Comparison of ENCODE assay signal across 9 cellular contexts in the genomic region with DNA sequence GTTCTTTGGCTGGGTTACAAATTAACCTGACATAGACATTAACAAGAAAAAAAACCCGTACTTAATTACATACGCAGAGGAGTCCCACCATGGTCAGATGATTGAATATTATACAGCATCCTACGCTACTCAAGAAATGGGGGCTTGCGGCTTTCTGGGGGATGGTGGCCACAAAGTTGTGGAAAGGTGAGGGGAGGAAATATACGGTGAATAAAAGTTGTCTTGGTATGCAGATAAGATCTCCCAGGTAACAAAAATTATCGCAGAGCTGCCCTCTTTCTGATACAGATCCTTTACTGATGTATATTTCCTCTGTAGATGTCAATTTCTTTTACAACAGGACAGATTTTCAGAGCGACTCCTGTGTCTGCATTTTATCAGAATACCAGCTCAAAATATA. TPM values are rescaled to one million over a fixed set of nuclear protein-coding genes. Genes with fewer than 3 reads are reported as not detected.
A peak's percentile ranks its signal among the peaks of the same experiment; 100 is the strongest.
DNase-seq lines count a peak whose midpoint lies in the region; ATAC-seq, FAIRE-seq and TF ChIP-seq lines count a peak whose summit lies in the region.
"Had no signal": no experiment of that assay in that cellular context is flagged by ENCODE, and none has a peak within 500 bp of the region (broad histone marks: within the 10 kb centered on the region; RNA-seq: fewer than 3 reads in every experiment).

No MANE protein-coding gene starts in this region.

- H3K27me3 ChIP-seq in K562 (ENCODE audit: control insufficient read depth in 2 of 2, insufficient read depth in 2 of 2, low read length in 2 of 2) (no peaks in the 10 kb centered on the region), lung (ENCODE audit: control insufficient read depth, insufficient read depth) (no peaks in the 10 kb centered on the region)

- no peak for TF ChIP-seq POLR2A in K562 (conservative IDR thresholded peaks at IDR 0.05)
- TF ChIP-seq POLR2A in GM18505 (IDR thresholded peaks at IDR 0.05; ENCODE audit: borderline replicate concordance, extremely low read depth, insufficient read depth, insufficient read length), result no peak

- H3K36me3 Mint-ChIP-seq in activated naive CD4-positive, alpha-beta T cell treated with anti-CD3 and anti-CD28 coated beads, Interleukin-2, amount 10 ng/mL, durations not matched to agents 7 days and 5 days, result peaks cover 31% of the 10 kb centered on the region
- peaks cover 17% of the 10 kb centered on the region for H3K36me3 Mint-ChIP-seq in type B pancreatic cell

- H3K4me1 ChIP-seq in K562 (replicated peaks in 1 of 2; ENCODE audit: control insufficient read depth in 2 of 2, insufficient read depth in 2 of 2, low read length in 2 of 2) (peaks cover 3 to 10% of the 10 kb centered on the region in 2 experiments; a peak in 4 of 5 replicates), lung (ENCODE audit: control insufficient read depth in 2 of 2, insufficient read depth in 2 of 2, low read length in 2 of 2) (peaks cover 7 to 8% of the 10 kb centered on the region in 2 donors)

- peaks cover 99% of the 10 kb centered on the region for H3K79me2 ChIP-seq in K562 (ENCODE audit: control insufficient read depth, insufficient read depth, low read length)

- H3K27me3 Mint-ChIP-seq in activated naive CD4-positive, alpha-beta T cell treated with anti-CD3 and anti-CD28 coated beads, Interleukin-2, amount 10 ng/mL, durations not matched to agents 7 days and 5 days, result peaks cover 5% of the 10 kb centered on the region
- no peaks in the 10 kb centered on the region for H3K27me3 Mint-ChIP-seq in type B pancreatic cell

- H3K4me3 Mint-ChIP-seq in activated naive CD4-positive, alpha-beta T cell treated with anti-CD3 and anti-CD28 coated beads, Interleukin-2, amount 10 ng/mL, durations not matched to agents 7 days and 5 days, result peak overlapping the region; percentile 87
- peak overlapping the region; percentile 98 for H3K4me3 Mint-ChIP-seq in type B pancreatic cell

- H3K9me3 Mint-ChIP-seq in activated naive CD4-positive, alpha-beta T cell treated with anti-CD3 and anti-CD28 coated beads, Interleukin-2, amount 10 ng/mL, durations not matched to agents 7 days and 5 days, result no peaks in the 10 kb centered on the region
- H3K9me3 Mint-ChIP-seq in type B pancreatic cell, result no peaks in the 10 kb centered on the region

- no peak for FAIRE-seq in K562 (lab: Jason Lieb, UNC)

- intact Hi-C loops in K562 (cut with micrococcal nuclease), result loop anchor here (2.0 to 10.0 kb wide), 4 partner anchors 175 to 783 kb away; a partner anchor contains a TSS

- no peak for TF ChIP-seq RAD21 in K562 (CRISPR knock-in tag; conservative IDR thresholded peaks at IDR 0.05 in 1 of 2, IDR thresholded peaks at IDR 0.05 in 1 of 2)

- peaks cover 54% of the 10 kb centered on the region for H3K36me3 ChIP-seq in K562 (ENCODE audit: control insufficient read depth, insufficient read depth, low read length)
- H3K36me3 ChIP-seq in lung (ENCODE audit: control insufficient read depth in 2 of 2, insufficient read depth in 2 of 2, low read length in 2 of 2), result peaks cover 0 to 4% of the 10 kb centered on the region in 2 donors

- no peak for ATAC-seq in K562
- ATAC-seq in lung (ENCODE audit: insufficient read depth, low FRiP score), result no peak
- ATAC-seq in GM18505 (IDR thresholded peaks at IDR 0.05; ENCODE audit: unreplicated experiment), result no peak

- CTCF ChIA-PET in activated naive CD4-positive, alpha-beta T cell treated with anti-CD3 and anti-CD28 coated beads, Interleukin-2, amount 10 ng/mL, durations not matched to agents 7 days and 5 days (lab: Charles Lee), result interaction anchor here (0.7 to 4.0 kb wide), 8 partner anchors 9 to 302 kb away, joined by 3 to 21 read pairs (median 4); a partner anchor contains a TSS
- CTCF ChIA-PET in K562 (lab: Yijun Ruan, JAX; ENCODE audit: low intra/inter-chr PET ratio), result interaction anchor here (2.4 kb wide), 1 partner anchor 260 kb away, joined by 7 read pairs; no protein-coding TSS in a partner anchor

- no peak for TF ChIP-seq EP300 in K562 (IDR thresholded peaks at IDR 0.05; ENCODE audit: low read length)

- H3K9ac ChIP-seq in K562 (ENCODE audit: insufficient read depth in 1 of 2, low read depth in 2 of 2, low read length in 2 of 2), result peak overlapping the region; percentile 30 to 97

- H2AFZ ChIP-seq in K562 (ENCODE audit: low read depth, low read length), result peak overlapping the region; percentile 90; the same call in 1 of the 2 replicates

- peak; percentile 24 for DNase-seq in activated naive CD4-positive, alpha-beta T cell treated with anti-CD3 and anti-CD28 coated beads, Interleukin-2, amount 10 ng/mL, durations not matched to agents 7 days and 5 days
- no peak for DNase-seq in activated naive CD4-positive, alpha-beta T cell treated with Interleukin-2 at 50 U/mL for 16 hours
- peak in 1 of 4 experiments; percentile 9 for DNase-seq in K562 (ENCODE audit: extremely low read depth in 1 of 4, low spot score in 3 of 4)
- no peak for DNase-seq in lung (ENCODE audit: low spot score)
- DNase-seq in type B pancreatic cell (ENCODE audit: extremely low spot score, unreplicated experiment), result no peak
- DNase-seq in DMS153 (lab: John Stamatoyannopoulos, UW), result no peak
- DNase-seq in KG1 (lab: John Stamatoyannopoulos, UW), result no peak

- WGBS in K562 (ENCODE audit: insufficient coverage, low coverage, missing lambda C conversion rate), result 1% methylated on average over 7 of the region's 7 CpGs
- WGBS in lung, 2 donors, result 2 to 3% methylated on average over 7 of the region's 7 CpGs

- in situ Hi-C loops in K562 (cut with MboI), result loop anchor here (10.0 kb wide), 1 partner anchor 245 kb away; no protein-coding TSS in a partner anchor

- POLR2A ChIA-PET in K562 (lab: Yijun Ruan, JAX), result interaction anchor here (0.6 to 1.7 kb wide), 10 partner anchors 9 to 298 kb away, joined by 3 to 10 read pairs (median 4); a partner anchor contains a TSS

- peaks cover 11% of the 10 kb centered on the region for H4K20me1 ChIP-seq in K562 (replicated peaks; ENCODE audit: control insufficient read depth, insufficient read depth, low read length)

- peak overlapping the region; percentile 83 for H3K4me2 ChIP-seq in K562 (ENCODE audit: insufficient read depth, low read length)

- peaks cover 54% of the 10 kb centered on the region for H3K4me1 Mint-ChIP-seq in activated naive CD4-positive, alpha-beta T cell treated with anti-CD3 and anti-CD28 coated beads, Interleukin-2, amount 10 ng/mL, durations not matched to agents 7 days and 5 days
- peaks cover 30% of the 10 kb centered on the region for H3K4me1 Mint-ChIP-seq in type B pancreatic cell (ENCODE audit: unreplicated experiment)

- no peaks in the 10 kb centered on the region for H3K9me1 ChIP-seq in K562 (ENCODE audit: control insufficient read depth, insufficient read depth, low read length)

- peak overlapping the region; percentile 96 for H3K27ac ChIP-seq in K562 (ENCODE audit: extremely low read depth, low read depth, low read length)
- H3K27ac ChIP-seq in lung (ENCODE audit: low read depth in 1 of 2, low read length in 1 of 2), result peak overlapping the region in 1 of 2 donors; percentile 55

- TF ChIP-seq CTCF in K562 (IDR thresholded peaks at IDR 0.05 in 2 of 3, conservative IDR thresholded peaks at IDR 0.05 in 1 of 3; ENCODE audit: insufficient read depth in 2 of 3, low read depth in 1 of 3, low read length in 3 of 3) (no peak), lung (IDR thresholded peaks at IDR 0.05; ENCODE audit: control extremely low read depth, extremely low read depth) (no peak), type B pancreatic cell (conservative IDR thresholded peaks at IDR 0.05) (no peak)

- no peaks in the 10 kb centered on the region for H3K9me3 ChIP-seq in K562 (replicated peaks; ENCODE audit: control insufficient read depth, insufficient read depth, low read depth, low read length)
- H3K9me3 ChIP-seq in lung (ENCODE audit: control insufficient read depth in 2 of 2, insufficient read depth in 1 of 2, low read length in 1 of 2), result peaks cover 0 to 3% of the 10 kb centered on the region in 2 donors

- no TSS peak for BruUV-seq in K562 (replicated peaks; lab: Mats Ljungman, UMichigan)

- peak overlapping the region; percentile 65 for H3K4me3 ChIP-seq in K562
- peak overlapping the region; percentile 38 for H3K4me3 ChIP-seq in lung

- peak overlapping the region; percentile 97 for H3K27ac Mint-ChIP-seq in activated naive CD4-positive, alpha-beta T cell treated with anti-CD3 and anti-CD28 coated beads, Interleukin-2, amount 10 ng/mL, durations not matched to agents 7 days and 5 days
- peak overlapping the region; percentile 99 for H3K27ac Mint-ChIP-seq in type B pancreatic cell

RNA-seq across cellular contexts. Expression of a gene that starts 0.9 kb away (rescaled TPM):
- 66.5 and 95.8 TPM in 2 replicates for total RNA-seq in K562 (2011; cell fraction: chromatin; rRNA removed; ENCODE audit: low replicate concordance)
- 40.5 and 45.7 TPM in 2 replicates for total RNA-seq in K562 (2011; cell fraction: nucleolus; rRNA removed)
- 69.2 and 104 TPM in 2 replicates for total RNA-seq in K562 (2011; cell fraction: nucleoplasm; rRNA removed)
- total RNA-seq in K562 (2014; rRNA removed) (69.3 and 76.5 TPM in 2 replicates), K562 (2014; rRNA removed; fragmentation: Illumina TruSeq; extraction: Trizol) (67.8 and 77.4 TPM in 2 replicates), K562 (2015; rRNA removed; fragmentation: Illumina TruSeq; extraction: Trizol) (62.8 and 71.8 TPM in 2 replicates), K562 (2021) (77.5 and 82.8 TPM in 2 replicates), lung (10 to 100 TPM; 24.3 to 37.9 TPM), type B pancreatic cell (ENCODE audit: low replicate concordance) (58.2 and 63.7 TPM in 2 replicates)
- polyA plus RNA-seq in K562 (2011; rRNA removed) (81.6 and 84.1 TPM in 2 replicates), K562 (2014; fragmentation: Illumina TruSeq; extraction: Trizol) (58.0 and 68.3 TPM in 2 replicates), K562 (2014; fragmentation: Nextera tagmentation; extraction: Ambion mirVana) (10 to 100 TPM; 20.5 to 23.8 TPM), K562 (2014; rRNA removed) (48.8 and 49.5 TPM in 2 replicates), lung (10 to 100 TPM in 1 of 2 donors, 1 to 10 TPM in 1; 7.1 to 10.4 TPM)
- polyA plus RNA-seq in K562 (2011; cell fraction: cytosol; rRNA removed), result 33.8 and 46.6 TPM in 2 replicates
- 68.6 and 69.7 TPM in 2 replicates for polyA plus RNA-seq in K562 (2011; cell fraction: nucleus; rRNA removed)
- 36.6 and 44.9 TPM in 2 replicates for polyA plus RNA-seq in K562 (2012)
- polyA minus RNA-seq in K562 (2011; rRNA and poly(A)+ RNA removed), result 77.5 and 80.3 TPM in 2 replicates
- 53.7 and 54.0 TPM in 2 replicates for polyA minus RNA-seq in K562 (2011; cell fraction: cytosol; rRNA and poly(A)+ RNA removed)
- 35.4 and 53.0 TPM in 2 replicates for polyA minus RNA-seq in K562 (2011; cell fraction: nucleus; rRNA and poly(A)+ RNA removed)

RNA-seq across cellular contexts. Expression of a gene that starts 1.1 kb away (rescaled TPM):
- 53.0 and 175 TPM in 2 replicates for total RNA-seq in K562 (2011; cell fraction: chromatin; rRNA removed; ENCODE audit: low replicate concordance)
- total RNA-seq in K562 (2011; cell fraction: nucleolus; rRNA removed), result 22.2 and 24.9 TPM in 2 replicates
- 39.8 and 43.6 TPM in 2 replicates for total RNA-seq in K562 (2011; cell fraction: nucleoplasm; rRNA removed)
- total RNA-seq in K562 (2014; rRNA removed) (53.0 and 56.6 TPM in 2 replicates), K562 (2014; rRNA removed; fragmentation: Illumina TruSeq; extraction: Trizol) (102 and 119 TPM in 2 replicates), K562 (2015; rRNA removed; fragmentation: Illumina TruSeq; extraction: Trizol) (74.8 and 76.7 TPM in 2 replicates), K562 (2021) (72.9 and 73.4 TPM in 2 replicates), lung (1 to 10 TPM in 1 of 2 donors, under 1 TPM in 1; 0.77 to 6.0 TPM), type B pancreatic cell (ENCODE audit: low replicate concordance) (11.8 and 46.0 TPM in 2 replicates)
- polyA plus RNA-seq in K562 (2011; rRNA removed) (62.8 and 102 TPM in 2 replicates), K562 (2014; fragmentation: Illumina TruSeq; extraction: Trizol) (62.8 and 65.3 TPM in 2 replicates), K562 (2014; fragmentation: Nextera tagmentation; extraction: Ambion mirVana) (10 to 100 TPM; 25.6 to 30.5 TPM), K562 (2014; rRNA removed) (55.6 and 63.4 TPM in 2 replicates), lung (1 to 10 TPM in 1 of 2 donors, under 1 TPM in 1; 0.73 to 1.6 TPM)
- polyA plus RNA-seq in K562 (2011; cell fraction: cytosol; rRNA removed), result 12.7 and 24.5 TPM in 2 replicates
- polyA plus RNA-seq in K562 (2011; cell fraction: nucleus; rRNA removed), result 43.1 and 68.4 TPM in 2 replicates
- polyA plus RNA-seq in K562 (2012), result 50.5 and 51.2 TPM in 2 replicates
- polyA minus RNA-seq in K562 (2011; rRNA and poly(A)+ RNA removed), result 122 and 127 TPM in 2 replicates
- 23.3 and 38.6 TPM in 2 replicates for polyA minus RNA-seq in K562 (2011; cell fraction: cytosol; rRNA and poly(A)+ RNA removed)
- 47.9 and 83.9 TPM in 2 replicates for polyA minus RNA-seq in K562 (2011; cell fraction: nucleus; rRNA and poly(A)+ RNA removed)

RNA-seq across cellular contexts. Expression of a gene that starts 28.2 kb away (rescaled TPM):
- not detected in 2 replicates for total RNA-seq in K562 (2011; cell fraction: chromatin; rRNA removed; ENCODE audit: low replicate concordance)
- not detected in 2 replicates for total RNA-seq in K562 (2011; cell fraction: nucleolus; rRNA removed)
- not detected in 2 replicates for total RNA-seq in K562 (2011; cell fraction: nucleoplasm; rRNA removed)
- total RNA-seq in K562 (2014; rRNA removed) (0.04 TPM in 1 of 2 replicates, not detected in the other), K562 (2014; rRNA removed; fragmentation: Illumina TruSeq; extraction: Trizol) (not detected in 2 replicates), K562 (2015; rRNA removed; fragmentation: Illumina TruSeq; extraction: Trizol) (not detected in 2 replicates), K562 (2021) (not detected in 2 replicates), lung (under 1 TPM; 0.09 to 0.18 TPM), type B pancreatic cell (ENCODE audit: low replicate concordance) (0.12 TPM in 2 replicates)
- polyA plus RNA-seq in K562 (2011; rRNA removed) (not detected in 2 replicates), K562 (2014; fragmentation: Illumina TruSeq; extraction: Trizol) (not detected in 2 replicates), K562 (2014; fragmentation: Nextera tagmentation; extraction: Ambion mirVana) (not detected), K562 (2014; rRNA removed) (not detected in 2 replicates), lung (under 1 TPM; 0.06 to 0.10 TPM)
- polyA plus RNA-seq in K562 (2011; cell fraction: cytosol; rRNA removed), result not detected in 2 replicates
- not detected in 2 replicates for polyA plus RNA-seq in K562 (2011; cell fraction: nucleus; rRNA removed)
- polyA plus RNA-seq in K562 (2012), result not detected in 2 replicates
- not detected in 2 replicates for polyA minus RNA-seq in K562 (2011; rRNA and poly(A)+ RNA removed)
- not detected in 2 replicates for polyA minus RNA-seq in K562 (2011; cell fraction: cytosol; rRNA and poly(A)+ RNA removed)
- not detected in 2 replicates for polyA minus RNA-seq in K562 (2011; cell fraction: nucleus; rRNA and poly(A)+ RNA removed)
- total RNA-seq: T-helper 1 cell treated with Interleukin-12 subunit alpha and Interleukin-12 subunit beta and Interleukin-4 antibody, amounts not matched to agents 30 ng/mL and 1 ng/mL, for 36 hours had no signal
